ENCODE assay signal across 17 cellular contexts in genomic region chr1:198205021-198205684, GRCh38. TPM values are rescaled to one million over a fixed set of nuclear protein-coding genes. Genes with fewer than 3 reads are reported as not detected.
DNase-seq lines count a peak whose midpoint lies in the region; TF ChIP-seq lines count a peak whose summit lies in the region.
"Had no signal": no experiment of that assay in that cellular context is flagged by ENCODE, and none has a peak within 500 bp of the region (broad histone marks: within the 10 kb centered on the region; RNA-seq: fewer than 3 reads in every experiment).

No MANE protein-coding gene starts in this region.

- TF ChIP-seq CTCF in brain (conservative IDR thresholded peaks at IDR 0.05) (no peak), left ventricle myocardium inferior (IDR thresholded peaks at IDR 0.05; ENCODE audit: borderline replicate concordance) (no peak), A673 (conservative IDR thresholded peaks at IDR 0.05; ENCODE audit: low read depth, low read length) (no peak)

- H3K36me3 ChIP-seq in left ventricle myocardium inferior: peaks cover 5% of the 10 kb centered on the region
- H3K36me3 ChIP-seq in A673 (ENCODE audit: insufficient read depth, low read length, poor library complexity, severe bottlenecking): no peaks in the 10 kb centered on the region
- H3K36me3 ChIP-seq: vagina had no signal

- peak overlapping the region; percentile 26 for H3K4me3 ChIP-seq in left ventricle myocardium inferior
- H3K4me3 ChIP-seq in A673 (ENCODE audit: low read depth, low read length, poor library complexity, severe bottlenecking): no peak overlapping the region
- H3K4me3 ChIP-seq: esophagus squamous epithelium, vagina had no signal

- no peaks in the 10 kb centered on the region for H3K27me3 Mint-ChIP-seq in activated naive CD8-positive, alpha-beta T cell
- no peaks in the 10 kb centered on the region for H3K27me3 Mint-ChIP-seq in activated naive CD8-positive, alpha-beta T cell treated with anti-CD3 and anti-CD28 coated beads for 36 hours
- no peaks in the 10 kb centered on the region for H3K27me3 Mint-ChIP-seq in brain

- H3K4me1 Mint-ChIP-seq in activated naive CD8-positive, alpha-beta T cell (ENCODE audit: low read depth): peaks cover 65% of the 10 kb centered on the region
- H3K4me1 Mint-ChIP-seq in activated naive CD8-positive, alpha-beta T cell treated with anti-CD3 and anti-CD28 coated beads for 36 hours: peaks cover 60% of the 10 kb centered on the region
- H3K4me1 Mint-ChIP-seq in brain: peaks cover 54% of the 10 kb centered on the region

- peak overlapping the region; percentile 50 for H3K27ac Mint-ChIP-seq in activated naive CD8-positive, alpha-beta T cell
- H3K27ac Mint-ChIP-seq in activated naive CD8-positive, alpha-beta T cell treated with anti-CD3 and anti-CD28 coated beads for 36 hours: no peak overlapping the region
- H3K27ac Mint-ChIP-seq in brain: peak overlapping the region; percentile 14 to 68 (median 60)
- H3K27ac Mint-ChIP-seq: activated naive CD4-positive, alpha-beta T cell treated with anti-CD3 and anti-CD28 coated beads for 36 hours; T-helper 2 cell treated with Interferon-gamma antibody and Interleukin-4, amounts not matched to agents 5 μg/mL and 100 μg/mL, for 36 hours had no signal

- H3K27me3 ChIP-seq in left ventricle myocardium inferior (ENCODE audit: low read depth) (no peaks in the 10 kb centered on the region), A673 (replicated peaks; ENCODE audit: insufficient read depth, low read depth, low read length, poor library complexity) (no peaks in the 10 kb centered on the region)
- H3K27me3 ChIP-seq: esophagus squamous epithelium, vagina had no signal

- H3K4me1 ChIP-seq in left ventricle myocardium inferior (peaks cover 69% of the 10 kb centered on the region), A673 (ENCODE audit: insufficient read depth, low read length, poor library complexity, severe bottlenecking) (peaks cover 4% of the 10 kb centered on the region)

- BruUV-seq in A673 (replicated peaks; lab: Mats Ljungman, UMichigan): no TSS peak

- H3K9me3 ChIP-seq in left ventricle myocardium inferior (replicated peaks): no peaks in the 10 kb centered on the region
- H3K9me3 ChIP-seq in A673 (ENCODE audit: low read depth, low read length, poor library complexity, severe bottlenecking): no peaks in the 10 kb centered on the region
- H3K9me3 ChIP-seq: esophagus squamous epithelium, vagina had no signal

- no peaks in the 10 kb centered on the region for H3K9me3 Mint-ChIP-seq in activated naive CD8-positive, alpha-beta T cell (ENCODE audit: low read depth)
- H3K9me3 Mint-ChIP-seq in activated naive CD8-positive, alpha-beta T cell treated with anti-CD3 and anti-CD28 coated beads for 36 hours: peaks cover 4% of the 10 kb centered on the region
- peaks cover 0 to 13% (median 2%) of the 10 kb centered on the region in 5 experiments for H3K9me3 Mint-ChIP-seq in brain
- H3K9me3 Mint-ChIP-seq: activated naive CD4-positive, alpha-beta T cell treated with anti-CD3 and anti-CD28 coated beads for 36 hours; T-helper 2 cell treated with Interferon-gamma antibody and Interleukin-4, amounts not matched to agents 5 μg/mL and 100 μg/mL, for 36 hours had no signal

- no peak overlapping the region for H3K4me3 Mint-ChIP-seq in activated naive CD8-positive, alpha-beta T cell
- no peak overlapping the region for H3K4me3 Mint-ChIP-seq in activated naive CD8-positive, alpha-beta T cell treated with anti-CD3 and anti-CD28 coated beads for 36 hours
- peak overlapping the region in 1 of 5 experiments; percentile 10 for H3K4me3 Mint-ChIP-seq in brain
- H3K4me3 Mint-ChIP-seq: activated naive CD4-positive, alpha-beta T cell treated with anti-CD3 and anti-CD28 coated beads for 36 hours; T-helper 2 cell treated with Interferon-gamma antibody and Interleukin-4, amounts not matched to agents 5 μg/mL and 100 μg/mL, for 36 hours had no signal

- intact Hi-C loops in left ventricle myocardium inferior (cut with micrococcal nuclease): no loop called here
- intact Hi-C loops in A673 (cut with micrococcal nuclease; ENCODE audit: unreplicated experiment): loop anchor here (10.0 kb wide), 1 partner anchor 260 kb away; no protein-coding TSS in a partner anchor

- POLR2A ChIA-PET in A673 (lab: Charles Lee; ENCODE audit: low non-redundant PET): no interaction called here

- CTCF ChIA-PET in A673 (lab: Charles Lee): no interaction called here

- DNase-seq in activated naive CD8-positive, alpha-beta T cell treated with anti-CD3 and anti-CD28 coated beads for 36 hours: no peak
- DNase-seq in left ventricle myocardium inferior (peak; percentile 40), putamen (ENCODE audit: low spot score) (peak; percentile 3), ureter (ENCODE audit: low spot score) (no peak), GM03348 (ENCODE audit: low spot score) (no peak), A673 (ENCODE audit: low spot score) (no peak)
- DNase-seq: activated naive CD4-positive, alpha-beta T cell treated with anti-CD3 and anti-CD28 coated beads for 36 hours; COR-L47; esophagus squamous epithelium; NCI-H1417 treated with DMSO at 0.1 percent for 48 hours; NCI-H345; SHP77; stimulated activated CD4-positive, alpha-beta T cell treated with anti-CD3 and anti-CD28 coated beads, Interleukin-15, amount 100 ng/mL, for 24 hours had no signal

- peaks cover 7% of the 10 kb centered on the region for H3K36me3 Mint-ChIP-seq in activated naive CD8-positive, alpha-beta T cell
- H3K36me3 Mint-ChIP-seq in activated naive CD8-positive, alpha-beta T cell treated with anti-CD3 and anti-CD28 coated beads for 36 hours: peaks cover 29% of the 10 kb centered on the region
- peaks cover 12% of the 10 kb centered on the region for H3K36me3 Mint-ChIP-seq in brain

- H3K27ac ChIP-seq in left ventricle myocardium inferior (replicated peaks) (peak overlapping the region; percentile 79), A673 (ENCODE audit: low read depth, low read length, poor library complexity, severe bottlenecking) (no peak overlapping the region)
- H3K27ac ChIP-seq: esophagus squamous epithelium, vagina had no signal

RNA-seq across cellular contexts. Expression of gene NEK7, which starts 48.4 kb away (rescaled TPM):
- 10 to 100 TPM; 56.1 to 57.4 TPM for total RNA-seq in activated naive CD8-positive, alpha-beta T cell treated with anti-CD3 and anti-CD28 coated beads for 36 hours
- 5.5 TPM for polyA plus RNA-seq in brain (ENCODE audit: insufficient read depth, low read depth, low replicate concordance)
- total RNA-seq in left ventricle myocardium inferior: 254 TPM
- total RNA-seq in ureter: 54.1 TPM
- 16.0 and 18.6 TPM in 2 replicates for total RNA-seq in A673 (2021)

Comparison
In these comparisons a context has a peak if more than half of its experiments do, and no peak if none do; other contexts are left out.
1. DNase-seq: peak in left ventricle myocardium inferior (single experiment) and putamen (single experiment); none in activated naive CD8-positive, alpha-beta T cell treated with anti-CD3 and anti-CD28 coated beads for 36 hours (single experiment), ureter (single experiment), GM03348 (single experiment) and A673 (single experiment).